8 cellular contexts compared by ENCODE assay signal in the genomic region with DNA sequence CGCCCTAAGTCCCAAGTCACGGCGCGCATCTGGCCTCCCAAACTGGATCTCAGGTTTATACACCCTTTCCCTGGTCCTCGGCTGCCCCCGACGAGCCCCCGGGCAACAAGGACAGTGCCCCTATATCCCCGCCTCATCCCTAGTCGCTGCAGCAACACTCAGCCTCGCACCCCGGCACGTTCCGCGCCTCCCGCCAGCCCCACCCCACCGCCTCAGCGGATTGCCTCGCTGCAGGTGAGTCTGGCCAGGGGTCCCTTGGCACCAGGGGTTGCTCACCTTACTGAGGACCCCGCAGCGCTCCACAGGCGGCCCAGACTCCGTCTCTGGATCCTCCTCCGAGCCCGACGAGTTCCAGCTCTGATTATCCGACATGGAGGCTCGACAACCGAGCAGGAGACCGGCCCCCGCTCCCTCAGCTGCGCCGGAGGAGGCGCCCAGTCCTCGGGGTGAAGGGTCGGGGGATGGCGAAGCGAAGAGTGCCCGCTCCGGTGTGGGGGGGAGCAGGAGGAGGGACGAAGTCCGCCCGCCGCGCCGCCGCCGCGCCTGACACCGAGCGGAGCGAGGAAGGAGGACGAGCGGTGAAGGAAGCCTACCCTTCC. TPM values are rescaled to one million over a fixed set of nuclear protein-coding genes. Genes with fewer than 3 reads are reported as not detected.
A peak's percentile ranks its signal among the peaks of the same experiment; 100 is the strongest.
DNase-seq lines count a peak whose midpoint lies in the region; ATAC-seq and TF ChIP-seq lines count a peak whose summit lies in the region.

No MANE protein-coding gene starts in this region.

- H3K27ac ChIP-seq in coronary artery, result peak overlapping the region; percentile 91 to 94
- peak overlapping the region; percentile 84 to 88 for H3K27ac ChIP-seq in liver (ENCODE audit: low read depth in 1 of 2, low read length in 2 of 2)

- H3K36me3 ChIP-seq in BE2C, result peaks cover under 1% of the 10 kb centered on the region
- peaks cover 0 to under 1% (median 0%) of the 10 kb centered on the region in 4 donors for H3K36me3 ChIP-seq in liver (ENCODE audit: control insufficient read depth in 4 of 4, insufficient read depth in 3 of 4, low read depth in 1 of 4, low read length in 3 of 4)

- DNase-seq in BE2C (peak; percentile 48), UCSD-AML1 (lab: John Stamatoyannopoulos, UW; ENCODE audit: unreplicated experiment) (peak; percentile 51), coronary artery (ENCODE audit: low spot score) (peak; percentile 83), DMS114 treated with DMSO at 0.1 percent for 48 hours (lab: John Stamatoyannopoulos, UW; ENCODE audit: unreplicated experiment) (no peak)
- peak; percentile 25 to 31 for DNase-seq in stimulated activated CD4-positive, alpha-beta T cell treated with anti-CD3 and anti-CD28 coated beads, Interleukin-4, amount 100 ng/mL, for 48 hours (ENCODE audit: low read depth in 2 of 2)

- H3K4me1 ChIP-seq in BE2C (no peaks in the 10 kb centered on the region), liver (ENCODE audit: control insufficient read depth in 4 of 4, insufficient read depth in 4 of 4, low read length in 3 of 4) (peaks cover 5 to 33% (median 18%) of the 10 kb centered on the region in 4 donors)

- ATAC-seq in GM19455 (IDR thresholded peaks at IDR 0.05; ENCODE audit: unreplicated experiment) (peak; percentile 40), HG03521 (IDR thresholded peaks at IDR 0.05; ENCODE audit: unreplicated experiment) (peak; percentile 22)

- WGBS in liver, result under 1% methylated on average over 54 of the region's 54 CpGs

- peak overlapping the region; percentile 93 for H3K4me3 ChIP-seq in BE2C (ENCODE audit: low read depth, low read length)
- H3K4me3 ChIP-seq in coronary artery, result peak overlapping the region; percentile 75
- peak overlapping the region; percentile 60 to 87 (median 77) for H3K4me3 ChIP-seq in liver (ENCODE audit: low read depth in 1 of 3, low read length in 3 of 3)

- H3K9me3 ChIP-seq in BE2C (no peaks in the 10 kb centered on the region), liver (ENCODE audit: control insufficient read depth in 4 of 4, low read length in 3 of 4) (no peaks in the 10 kb centered on the region)

- TF ChIP-seq CTCF in BE2C (IDR thresholded peaks at IDR 0.05; ENCODE audit: low read depth, low read length) (no peak), coronary artery (IDR thresholded peaks at IDR 0.05) (no peak), liver (IDR thresholded peaks at IDR 0.05; ENCODE audit: low read depth, low read length, missing input control) (no peak)

- H3K27me3 ChIP-seq in BE2C, result no peaks in the 10 kb centered on the region
- H3K27me3 ChIP-seq in liver (ENCODE audit: control insufficient read depth in 4 of 4, insufficient read depth in 4 of 4, low read length in 3 of 4), result no peaks in the 10 kb centered on the region

- H3K9ac ChIP-seq in liver (ENCODE audit: low read depth in 1 of 2, low read length in 2 of 2), result peak overlapping the region; percentile 1 to 48

- no peak for TF ChIP-seq RAD21 in liver (IDR thresholded peaks at IDR 0.05)

TF ChIP-seq in liver, 16 proteins besides CTCF, POLR2A, EP300 and RAD21:
- peak in 1 of 2 donors; percentile 3 for TF ChIP-seq HNF4A (conservative IDR thresholded peaks at IDR 0.05)
- no peak for TF ChIP-seq GABPA (IDR thresholded peaks at IDR 0.05 in 1 of 2, conservative IDR thresholded peaks at IDR 0.05 in 1 of 2)
- no peak for TF ChIP-seq TAF1 (conservative IDR thresholded peaks at IDR 0.05)

RNA-seq across cellular contexts. Expression of a gene that starts 0.5 kb away (rescaled TPM):
- polyA plus RNA-seq in BE2C (2012; ENCODE audit: insufficient read depth, insufficient read length, low read depth), result 35.5 TPM
- total RNA-seq in liver, result 10 to 100 TPM; 20.5 to 25.1 TPM
- polyA plus RNA-seq in liver, result 10 to 100 TPM; 11.4 to 13.1 TPM

RNA-seq across cellular contexts. Expression of a gene that starts 0.8 kb away (rescaled TPM):
- 13.8 TPM for polyA plus RNA-seq in BE2C (2012; ENCODE audit: insufficient read depth, insufficient read length, low read depth)
- total RNA-seq in liver, result 10 to 100 TPM; 12.1 to 20.6 TPM
- 1 to 10 TPM; 3.7 to 7.6 TPM for polyA plus RNA-seq in liver
